ENCODE assay signal across 17 cellular contexts in the genomic region with DNA sequence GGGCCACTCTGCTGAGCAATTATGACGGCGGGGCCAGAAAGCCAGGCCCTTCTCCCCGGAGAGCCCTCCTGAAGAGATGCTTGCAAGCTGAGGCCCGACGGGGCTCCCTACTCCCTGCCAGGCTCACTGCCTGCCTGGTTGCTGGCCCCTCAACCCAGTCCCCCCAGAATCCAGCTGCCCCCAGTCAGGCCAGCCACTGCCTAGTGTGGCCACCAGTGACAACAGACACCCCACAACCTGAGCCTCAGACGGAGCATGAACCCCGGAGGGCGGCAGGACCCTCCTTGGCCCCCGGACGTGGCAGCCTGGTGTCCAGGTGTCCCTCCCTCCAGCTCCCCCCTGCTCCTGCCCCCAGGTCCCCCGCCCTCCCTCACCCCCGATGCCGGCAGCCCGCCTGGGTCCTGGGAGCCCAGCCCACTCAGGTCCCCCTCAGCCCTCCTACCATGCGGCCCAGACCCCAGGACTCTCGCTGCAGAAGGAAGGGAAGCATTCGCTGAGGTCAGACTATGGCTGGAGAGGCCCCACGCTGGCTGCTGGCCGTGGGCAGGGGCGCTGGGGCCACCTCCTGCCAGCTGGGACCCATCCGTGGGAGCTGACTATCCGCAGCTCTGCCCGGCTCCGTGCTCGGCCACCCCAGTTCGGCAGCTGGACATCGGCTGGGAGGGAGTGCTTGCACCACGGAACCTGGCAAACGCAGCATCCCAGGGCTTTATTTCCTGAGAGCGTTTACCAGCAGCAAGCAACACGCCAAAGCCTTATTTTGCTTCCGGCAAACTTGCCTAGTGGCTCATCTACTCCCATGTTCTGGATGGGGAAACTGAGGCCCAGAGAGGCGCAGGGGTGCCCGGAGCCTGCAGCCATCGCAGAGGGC.
"Had no signal": no experiment of that assay in that cellular context is flagged by ENCODE, and none has a peak within 500 bp of the region (broad histone marks: within the 10 kb centered on the region; RNA-seq: fewer than 3 reads in every experiment).

No MANE protein-coding gene starts in this region.

- H3K27ac ChIP-seq: coronary artery, foreskin keratinocyte, lower lobe of right lung, sigmoid colon, stomach, uterus had no signal

- H3K36me3 Mint-ChIP-seq: activated naive CD8-positive, alpha-beta T cell treated with anti-CD3 and anti-CD28 coated beads, Interleukin-2, amount 10 ng/mL, durations not matched to agents 7 days and 5 days; brain had no signal

- H3K27ac Mint-ChIP-seq: activated B cell treated with CpG ODN at 0.5 μM for 24 hours; activated naive CD8-positive, alpha-beta T cell treated with anti-CD3 and anti-CD28 coated beads, Interleukin-2, amount 10 ng/mL, durations not matched to agents 7 days and 5 days; activated T-helper 1 cell treated with anti-CD3 and anti-CD28 coated beads, Interleukin-12 subunit alpha, Interleukin-12 subunit beta, Interleukin-2, Interleukin-4 antibody, amounts not matched to agents 30 ng/mL and 10 ng/mL and 1 ng/mL, durations not matched to agents 14 hours and 24 hours and 36 hours; T-helper 17 cell had no signal

- H3K9me3 Mint-ChIP-seq: activated B cell treated with CpG ODN at 0.5 μM for 24 hours; activated T-helper 1 cell treated with anti-CD3 and anti-CD28 coated beads, Interleukin-12 subunit alpha, Interleukin-12 subunit beta, Interleukin-2, Interleukin-4 antibody, amounts not matched to agents 30 ng/mL and 10 ng/mL and 1 ng/mL, durations not matched to agents 14 hours and 24 hours and 36 hours; central memory CD8-positive, alpha-beta T cell; nephron had no signal

- H3K4me3 Mint-ChIP-seq: activated B cell treated with CpG ODN at 0.5 μM for 24 hours; activated naive CD8-positive, alpha-beta T cell treated with anti-CD3 and anti-CD28 coated beads, Interleukin-2, amount 10 ng/mL, durations not matched to agents 7 days and 5 days; activated T-helper 1 cell treated with anti-CD3 and anti-CD28 coated beads, Interleukin-12 subunit alpha, Interleukin-12 subunit beta, Interleukin-2, Interleukin-4 antibody, amounts not matched to agents 30 ng/mL and 10 ng/mL and 1 ng/mL, durations not matched to agents 14 hours and 24 hours and 36 hours; central memory CD8-positive, alpha-beta T cell; T-helper 17 cell had no signal

- H3K9me3 ChIP-seq: lower lobe of right lung, sigmoid colon, stomach, uterus had no signal

- DNase-seq: activated B cell treated with CpG ODN at 0.5 μM for 24 hours; activated CD4-positive, alpha-beta T cell treated with anti-CD3 and anti-CD28 coated beads for 48 hours; activated naive CD4-positive, alpha-beta T cell; activated naive CD8-positive, alpha-beta T cell treated with anti-CD3 and anti-CD28 coated beads, Interleukin-2, amount 10 ng/mL, durations not matched to agents 7 days and 5 days; effector CD8-positive, alpha-beta T cell; foreskin keratinocyte; sigmoid colon; stimulated activated CD4-positive, alpha-beta T cell treated with anti-CD3 and anti-CD28 coated beads, Interleukin-1b, Interleukin-23, amount 100 ng/mL, for 48 hours; stomach; T-helper 17 cell; uterus had no signal

- H3K4me1 ChIP-seq: foreskin keratinocyte, lower lobe of right lung, uterus had no signal

- H3K36me3 ChIP-seq: lower lobe of right lung, sigmoid colon, stomach, uterus had no signal

- H3K4me1 Mint-ChIP-seq: activated B cell treated with CpG ODN at 0.5 μM for 24 hours; activated naive CD8-positive, alpha-beta T cell treated with anti-CD3 and anti-CD28 coated beads, Interleukin-2, amount 10 ng/mL, durations not matched to agents 7 days and 5 days; central memory CD8-positive, alpha-beta T cell had no signal

- H3K4me3 ChIP-seq: coronary artery, lower lobe of right lung, sigmoid colon, stomach, uterus had no signal
